In genomic region chr3:128503751-128504532, GRCh38 we compare ENCODE assay signal across 1 cellular context.
TF ChIP-seq lines count a peak whose summit lies in the region.

No MANE protein-coding gene starts in this region.

TF ChIP-seq in SK-N-SH, 30 proteins besides CTCF, POLR2A, EP300 and RAD21 (continued from another document):
- TF ChIP-seq, protein P1, sequence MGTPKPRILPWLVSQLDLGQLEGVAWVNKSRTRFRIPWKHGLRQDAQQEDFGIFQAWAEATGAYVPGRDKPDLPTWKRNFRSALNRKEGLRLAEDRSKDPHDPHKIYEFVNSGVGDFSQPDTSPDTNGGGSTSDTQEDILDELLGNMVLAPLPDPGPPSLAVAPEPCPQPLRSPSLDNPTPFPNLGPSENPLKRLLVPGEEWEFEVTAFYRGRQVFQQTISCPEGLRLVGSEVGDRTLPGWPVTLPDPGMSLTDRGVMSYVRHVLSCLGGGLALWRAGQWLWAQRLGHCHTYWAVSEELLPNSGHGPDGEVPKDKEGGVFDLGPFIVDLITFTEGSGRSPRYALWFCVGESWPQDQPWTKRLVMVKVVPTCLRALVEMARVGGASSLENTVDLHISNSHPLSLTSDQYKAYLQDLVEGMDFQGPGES (IDR thresholded peaks at IDR 0.05; ENCODE audit: low read depth, low read length) = no peak
- TF ChIP-seq SIN3A (IDR thresholded peaks at IDR 0.05; ENCODE audit: borderline replicate concordance, low read depth, low read length) (no peak), ZBTB33 (IDR thresholded peaks at IDR 0.05; ENCODE audit: borderline replicate concordance, low read depth) (no peak), NFIC (IDR thresholded peaks at IDR 0.05; ENCODE audit: borderline replicate concordance) (no peak), MXI1 (IDR thresholded peaks at IDR 0.05; ENCODE audit: low read depth, low read length) (no peak)
